ENCODE assay signal across 8 cellular contexts in genomic region chr3:50194128-50194902, GRCh38. TPM values are rescaled to one million over a fixed set of nuclear protein-coding genes. Genes with fewer than 3 reads are reported as not detected.
A peak's percentile ranks its signal among the peaks of the same experiment; 100 is the strongest.
DNase-seq lines count a peak whose midpoint lies in the region; ATAC-seq and TF ChIP-seq lines count a peak whose summit lies in the region.

No MANE protein-coding gene starts in this region.

- no peak for ATAC-seq in HG03135 (IDR thresholded peaks at IDR 0.05; ENCODE audit: unreplicated experiment)

- no peak overlapping the region for H4K8ac ChIP-seq in mesendoderm (ENCODE audit: low read depth, low read length)

- no peak overlapping the region for H3K4me2 ChIP-seq in mesendoderm (ENCODE audit: low read length)

- peak; percentile 84 for TF ChIP-seq CTCF in GM12872 (IDR thresholded peaks at IDR 0.05; ENCODE audit: insufficient read depth, low read depth, low read length)
- TF ChIP-seq CTCF in NB4 (IDR thresholded peaks at IDR 0.05; ENCODE audit: low read depth, low read length), result peak; percentile 82
- peak; percentile 64 to 96 (median 89) for TF ChIP-seq CTCF in dorsolateral prefrontal cortex (IDR thresholded peaks at IDR 0.05 in 54 of 56, conservative IDR thresholded peaks at IDR 0.05 in 2 of 56; ENCODE audit: low read depth in 1 of 56, partially characterized antibody in 56 of 56)

- no peak overlapping the region for H3K23ac ChIP-seq in mesendoderm (ENCODE audit: low read length)

- TF ChIP-seq POLR2A in NB4 (IDR thresholded peaks at IDR 0.05; ENCODE audit: extremely low read depth, insufficient read length), result no peak

- no CpG with 5 or more reads among the region's 70 CpGs for WGBS in mesendoderm (ENCODE audit: extremely low coverage, insufficient coverage, low lambda C conversion rate)

- no peak overlapping the region for H4K5ac ChIP-seq in mesendoderm (ENCODE audit: low read length)

- no peaks in the 10 kb centered on the region for H3K36me3 ChIP-seq in mesendoderm (ENCODE audit: control insufficient read depth, insufficient read depth, low read length)

- no peak overlapping the region for H2BK5ac ChIP-seq in mesendoderm (ENCODE audit: low read length)

- H3K9me3 Mint-ChIP-seq in activated CD4-positive, alpha-beta memory T cell treated with anti-CD3 and anti-CD28 coated beads for 36 hours, result no peaks in the 10 kb centered on the region

- H3K79me2 ChIP-seq in mesendoderm (ENCODE audit: control insufficient read depth, insufficient read depth, low read length), result no peaks in the 10 kb centered on the region

- H3K36me3 Mint-ChIP-seq in activated CD4-positive, alpha-beta memory T cell treated with anti-CD3 and anti-CD28 coated beads for 36 hours, result no peaks in the 10 kb centered on the region

- H3K27ac ChIP-seq in dorsolateral prefrontal cortex (peak overlapping the region in 2 of 59 donors; percentile 18 to 52), mesendoderm (ENCODE audit: low read depth, low read length) (no peak overlapping the region)

- no peak overlapping the region for H2AK5ac ChIP-seq in mesendoderm (ENCODE audit: low read length)

- DNase-seq in NB4 (ENCODE audit: low read depth) (peak; percentile 80), dorsolateral prefrontal cortex (peak; percentile 52 to 88 (median 72)), mesendoderm (peak; percentile 76), DMS53 (lab: John Stamatoyannopoulos, UW) (no peak)
- peak; percentile 87 for DNase-seq in activated CD4-positive, alpha-beta memory T cell treated with anti-CD3 and anti-CD28 coated beads for 36 hours
- peak; percentile 63 to 70 for DNase-seq in stimulated activated CD8-positive, alpha-beta memory T cell treated with anti-CD3 and anti-CD28 coated beads, Interleukin-15, amount 100 ng/mL, for 48 hours (ENCODE audit: low read depth in 2 of 2)

- no peak overlapping the region for H3K4ac ChIP-seq in mesendoderm (ENCODE audit: low read depth, low read length)

- no peak overlapping the region for H3K4me3 Mint-ChIP-seq in activated CD4-positive, alpha-beta memory T cell treated with anti-CD3 and anti-CD28 coated beads for 36 hours

- H3K4me3 ChIP-seq in NB4 (ENCODE audit: low read depth, low read length) (no peak overlapping the region), dorsolateral prefrontal cortex (peak overlapping the region in 39 of 59 donors; percentile 1 to 49 (median 27)), mesendoderm (ENCODE audit: low read length) (no peak overlapping the region)

- H2BK120ac ChIP-seq in mesendoderm (ENCODE audit: low read depth, low read length), result no peak overlapping the region

- peaks cover 10% of the 10 kb centered on the region for H3K4me1 Mint-ChIP-seq in activated CD4-positive, alpha-beta memory T cell treated with anti-CD3 and anti-CD28 coated beads for 36 hours (ENCODE audit: low read depth)

- POLR2A ChIA-PET in activated CD4-positive, alpha-beta memory T cell treated with anti-CD3 and anti-CD28 coated beads for 36 hours (lab: Charles Lee), result no interaction called here

- no peaks in the 10 kb centered on the region for H3K4me1 ChIP-seq in mesendoderm (ENCODE audit: control insufficient read depth, low read depth, low read length)

- no peak overlapping the region for H3K56ac ChIP-seq in mesendoderm (ENCODE audit: low read length)

- H3K27me3 ChIP-seq in dorsolateral prefrontal cortex, result peaks cover 0 to 24% (median 14%) of the 10 kb centered on the region in 45 donors
- no peaks in the 10 kb centered on the region for H3K27me3 ChIP-seq in mesendoderm (ENCODE audit: insufficient read depth, low read length, poor library complexity)

- H3K27ac Mint-ChIP-seq in activated CD4-positive, alpha-beta memory T cell treated with anti-CD3 and anti-CD28 coated beads for 36 hours, result no peak overlapping the region

- H3K79me1 ChIP-seq in mesendoderm (ENCODE audit: low read length), result no peaks in the 10 kb centered on the region

- no peak overlapping the region for H3K18ac ChIP-seq in mesendoderm (ENCODE audit: low read length)

- peaks cover 15% of the 10 kb centered on the region for H3K27me3 Mint-ChIP-seq in activated CD4-positive, alpha-beta memory T cell treated with anti-CD3 and anti-CD28 coated beads for 36 hours

- CTCF ChIA-PET in activated CD4-positive, alpha-beta memory T cell treated with anti-CD3 and anti-CD28 coated beads for 36 hours (lab: Charles Lee), result interaction anchor here (0.6 to 8.6 kb wide), 24 partner anchors 12 to 171 kb away, joined by 3 to 194 read pairs (median 5); partner anchors contain the start of genes HYAL3, LSMEM2, NAA80 and SEMA3B

- H2BK15ac ChIP-seq in mesendoderm (replicated peaks; ENCODE audit: low read depth), result no peak overlapping the region

- no peak overlapping the region for H3K9ac ChIP-seq in mesendoderm (ENCODE audit: low read length)

- intact Hi-C loops in activated CD4-positive, alpha-beta memory T cell treated with anti-CD3 and anti-CD28 coated beads for 36 hours (cut with micrococcal nuclease), result no loop called here
- intact Hi-C loops in dorsolateral prefrontal cortex (cut with DNase I), result loop anchor here (1.0 to 5.0 kb wide), 2 partner anchors 32 to 78 kb away; no protein-coding TSS in a partner anchor

RNA-seq across cellular contexts. Expression of gene GNAT1, which starts 2.9 kb away (rescaled TPM):
- total RNA-seq in activated CD4-positive, alpha-beta memory T cell treated with anti-CD3 and anti-CD28 coated beads for 36 hours, result not detected
- total RNA-seq in dorsolateral prefrontal cortex, result 1 to 10 TPM in 1 of 120 experiments, under 1 TPM in 13, not detected in 106; 0.20 to 1.6 (median 0.31) TPM
- 0.04 TPM for polyA plus RNA-seq in mesendoderm (2013, experiment 1 of 2)
- polyA plus RNA-seq in mesendoderm (2013, experiment 2 of 2), result 0.01 TPM

RNA-seq across cellular contexts. Expression of gene SLC38A3, which starts 10.8 kb away (rescaled TPM):
- total RNA-seq in activated CD4-positive, alpha-beta memory T cell treated with anti-CD3 and anti-CD28 coated beads for 36 hours, result not detected
- 10 to 100 TPM; 12.5 to 71.4 (median 28.5) TPM for total RNA-seq in dorsolateral prefrontal cortex
- polyA plus RNA-seq in mesendoderm (2013, experiment 1 of 2), result 0.48 TPM
- polyA plus RNA-seq in mesendoderm (2013, experiment 2 of 2), result 0.42 TPM

RNA-seq across cellular contexts. Expression of gene SEMA3F, which starts 39.2 kb away (rescaled TPM):
- total RNA-seq in activated CD4-positive, alpha-beta memory T cell treated with anti-CD3 and anti-CD28 coated beads for 36 hours, result under 1 TPM; 0.17 to 0.19 TPM
- total RNA-seq in dorsolateral prefrontal cortex, result 10 to 100 TPM in 39 of 120 experiments, 1 to 10 TPM in 81; 1.9 to 30.3 (median 8.3) TPM
- polyA plus RNA-seq in mesendoderm (2013, experiment 1 of 2), result 24.7 TPM
- polyA plus RNA-seq in mesendoderm (2013, experiment 2 of 2), result 23.0 TPM

RNA-seq across cellular contexts. Expression of gene GNAI2, which starts 41.7 kb away (rescaled TPM):
- total RNA-seq in activated CD4-positive, alpha-beta memory T cell treated with anti-CD3 and anti-CD28 coated beads for 36 hours, result 100 to 1,000 TPM; 346 to 349 TPM
- 100 to 1,000 TPM; 117 to 240 (median 161) TPM for total RNA-seq in dorsolateral prefrontal cortex
- polyA plus RNA-seq in mesendoderm (2013, experiment 1 of 2), result 218 TPM
- 223 TPM for polyA plus RNA-seq in mesendoderm (2013, experiment 2 of 2)

Comparison
In these comparisons a context has a peak if more than half of its experiments do, and no peak if none do; other contexts are left out.
1. H3K4me3 ChIP-seq: peak in dorsolateral prefrontal cortex (39 of 59); none in NB4 (single experiment) and mesendoderm (single experiment).
2. RNA of gene SLC38A3, which starts 10.8 kb away (total RNA-seq): 12.5 to 71.4 TPM in dorsolateral prefrontal cortex; not detected in activated CD4-positive, alpha-beta memory T cell treated with anti-CD3 and anti-CD28 coated beads for 36 hours; every median in the first group is over 10 times any median in the second.
3. Peak in every context shown above with its lines, with median percentiles within 50 percentile points of each other: CTCF ChIP-seq.